Comparison of ENCODE assay signal across 8 cellular contexts in the genomic region with DNA sequence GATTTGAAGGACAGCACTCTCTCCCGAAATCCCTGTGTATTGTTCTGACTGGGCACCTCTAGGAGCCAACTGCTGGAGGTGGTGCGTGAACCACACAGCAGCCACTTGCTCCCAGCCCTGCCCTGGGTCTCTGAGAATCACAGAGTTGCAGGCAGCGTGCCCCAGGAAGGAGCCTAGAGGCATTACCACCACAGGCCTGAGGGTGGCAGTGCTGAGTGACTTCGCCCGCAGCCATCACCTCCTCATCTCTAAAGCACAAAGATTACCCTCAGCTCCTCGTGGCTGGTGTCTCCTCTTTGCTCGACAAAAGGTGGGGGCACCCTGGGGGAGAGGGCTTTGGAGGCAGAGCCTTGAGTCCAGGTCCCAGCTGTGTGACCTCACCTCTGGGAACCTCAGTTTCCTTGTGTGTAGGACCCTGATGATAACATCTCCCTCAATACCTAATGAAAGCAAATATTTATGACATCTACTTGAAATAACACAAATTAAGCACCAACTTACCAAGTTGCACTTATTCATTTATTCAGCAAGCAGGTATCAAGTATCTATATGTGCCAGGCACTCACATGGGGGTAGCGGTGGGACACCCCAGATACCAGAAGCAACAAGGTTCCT.
DNase-seq lines count a peak whose midpoint lies in the region; ATAC-seq and TF ChIP-seq lines count a peak whose summit lies in the region.

No MANE protein-coding gene starts in this region.

- BruUV-seq in PC-9 (replicated peaks; lab: Mats Ljungman, UMichigan) = no TSS peak

- H3K9me3 ChIP-seq in PC-9 (ENCODE audit: insufficient read depth, low read depth) = no peaks in the 10 kb centered on the region
- H3K9me3 ChIP-seq in gastroesophageal sphincter = no peaks in the 10 kb centered on the region

- peaks cover 12% of the 10 kb centered on the region for H3K27me3 ChIP-seq in GM23338 (ENCODE audit: insufficient read depth)
- H3K27me3 ChIP-seq in PC-9 (ENCODE audit: insufficient read depth, low read depth) = no peaks in the 10 kb centered on the region
- peaks cover 91% of the 10 kb centered on the region for H3K27me3 ChIP-seq in gastroesophageal sphincter

- CTCF ChIA-PET in PC-9 (lab: Charles Lee) = interaction anchor here (0.7 kb wide), 1 partner anchor 18 kb away, joined by 3 read pairs; no protein-coding TSS in a partner anchor

- H3K27ac ChIP-seq in GM23338 (ENCODE audit: low read depth) (no peak overlapping the region), PC-9 (no peak overlapping the region), gastroesophageal sphincter (no peak overlapping the region)

- no peak for TF ChIP-seq EP300 in gastroesophageal sphincter (IDR thresholded peaks at IDR 0.05)

- H3K27ac Mint-ChIP-seq in GM23338 = no peak overlapping the region
- no peak overlapping the region for H3K27ac Mint-ChIP-seq in activated T-helper 17 cell treated with anti-CD3 and anti-CD28 coated beads, Interleukin-2, amount 50 U/mL, for 72 hours

- 100% methylated on average over 1 of the region's 8 CpGs for WGBS in gastroesophageal sphincter (ENCODE audit: low coverage in 1 of 2), 2 donors

- H3K4me2 ChIP-seq in GM23338 (no peak overlapping the region), PC-9 (no peak overlapping the region)

- H3K4me1 Mint-ChIP-seq in GM23338 = peaks cover 9% of the 10 kb centered on the region
- peaks cover 1% of the 10 kb centered on the region for H3K4me1 Mint-ChIP-seq in activated T-helper 17 cell treated with anti-CD3 and anti-CD28 coated beads, Interleukin-2, amount 50 U/mL, for 72 hours

- H2AFZ ChIP-seq in GM23338 = no peak overlapping the region
- H2AFZ ChIP-seq in PC-9 = no peak overlapping the region

- peak; percentile 94 for ATAC-seq in GM23338
- ATAC-seq in activated T-helper 17 cell treated with anti-CD3 and anti-CD28 coated beads, Interleukin-2, amount 50 U/mL, for 72 hours (replicated peaks) = peak; percentile 67
- ATAC-seq in gastroesophageal sphincter = peak; percentile 70
- no peak for ATAC-seq in HG02588 (IDR thresholded peaks at IDR 0.05; ENCODE audit: unreplicated experiment)
- no peak for ATAC-seq in GM18907 (IDR thresholded peaks at IDR 0.05; ENCODE audit: unreplicated experiment)

- no peak overlapping the region; the same call in 2 of the 3 replicates for H3K4me3 Mint-ChIP-seq in GM23338
- H3K4me3 Mint-ChIP-seq in activated T-helper 17 cell treated with anti-CD3 and anti-CD28 coated beads, Interleukin-2, amount 50 U/mL, for 72 hours = no peak overlapping the region

- H3K4me3 ChIP-seq in GM23338 = no peak overlapping the region
- no peak overlapping the region for H3K4me3 ChIP-seq in PC-9
- H3K4me3 ChIP-seq in gastroesophageal sphincter = no peak overlapping the region

- no peaks in the 10 kb centered on the region for H3K9me3 Mint-ChIP-seq in GM23338
- H3K9me3 Mint-ChIP-seq in activated T-helper 17 cell treated with anti-CD3 and anti-CD28 coated beads, Interleukin-2, amount 50 U/mL, for 72 hours = no peaks in the 10 kb centered on the region

- intact Hi-C loops in PC-9 (cut with micrococcal nuclease; ENCODE audit: unreplicated experiment) = loop anchor here (2.0 to 5.0 kb wide), 2 partner anchors 105 to 164 kb away; no protein-coding TSS in a partner anchor
- intact Hi-C loops in posterior cingulate gyrus (cut with DNase I) = loop anchor here (1.0 kb wide), 1 partner anchor 116 kb away; no protein-coding TSS in a partner anchor

- H3K4me1 ChIP-seq in GM23338 (ENCODE audit: insufficient read depth) = no peaks in the 10 kb centered on the region; the same call in 1 of the 2 replicates
- H3K4me1 ChIP-seq in PC-9 (replicated peaks; ENCODE audit: insufficient read depth) = peaks cover 14% of the 10 kb centered on the region
- H3K4me1 ChIP-seq in gastroesophageal sphincter = no peaks in the 10 kb centered on the region

- H3K36me3 Mint-ChIP-seq in GM23338 (ENCODE audit: low read depth) = no peaks in the 10 kb centered on the region
- H3K36me3 Mint-ChIP-seq in activated T-helper 17 cell treated with anti-CD3 and anti-CD28 coated beads, Interleukin-2, amount 50 U/mL, for 72 hours (ENCODE audit: low read depth) = no peaks in the 10 kb centered on the region

- H3K9me2 ChIP-seq in GM23338 (ENCODE audit: insufficient read depth) (no peaks in the 10 kb centered on the region), PC-9 (ENCODE audit: insufficient read depth) (no peaks in the 10 kb centered on the region)

- DNase-seq in AG08396 (ENCODE audit: low spot score) (peak; percentile 74), GM23338 (ENCODE audit: low spot score) (peak; percentile 81), PC-9 (peak in 1 of 2 experiments; percentile 53), posterior cingulate gyrus (peak in 9 of 10 donors; percentile 57 to 96 (median 75))

- H3K36me3 ChIP-seq in GM23338 (ENCODE audit: insufficient read depth) = no peaks in the 10 kb centered on the region
- no peaks in the 10 kb centered on the region for H3K36me3 ChIP-seq in PC-9 (ENCODE audit: low read depth)
- no peaks in the 10 kb centered on the region for H3K36me3 ChIP-seq in gastroesophageal sphincter

- no peaks in the 10 kb centered on the region for H3F3A ChIP-seq in GM23338 (replicated peaks; ENCODE audit: low read depth)
- no peaks in the 10 kb centered on the region for H3F3A ChIP-seq in PC-9 (ENCODE audit: insufficient read depth, low read depth)

- TF ChIP-seq CTCF in GM23338 (conservative IDR thresholded peaks at IDR 0.05; ENCODE audit: low read depth in 2 of 2) = peak; percentile 61 to 84
- peak; percentile 76 for TF ChIP-seq CTCF in PC-9 (conservative IDR thresholded peaks at IDR 0.05)
- TF ChIP-seq CTCF in gastroesophageal sphincter (IDR thresholded peaks at IDR 0.05) = peak in 3 of 4 experiments; percentile 61 to 80 (median 66)

- no peaks in the 10 kb centered on the region for H3K79me2 ChIP-seq in GM23338 (replicated peaks; ENCODE audit: insufficient read depth)
- H3K79me2 ChIP-seq in PC-9 (ENCODE audit: low read depth) = no peaks in the 10 kb centered on the region

- peaks cover 21% of the 10 kb centered on the region for H3K27me3 Mint-ChIP-seq in GM23338 (ENCODE audit: insufficient read depth, low read depth, poor library complexity)
- H3K27me3 Mint-ChIP-seq in activated T-helper 17 cell treated with anti-CD3 and anti-CD28 coated beads, Interleukin-2, amount 50 U/mL, for 72 hours = peaks cover 15% of the 10 kb centered on the region

- no peaks in the 10 kb centered on the region; the same call in 1 of the 2 replicates for H4K20me1 ChIP-seq in GM23338 (replicated peaks; ENCODE audit: insufficient read depth)
- H4K20me1 ChIP-seq in PC-9 (ENCODE audit: insufficient read depth) = no peaks in the 10 kb centered on the region

- no peak for TF ChIP-seq POLR2A in gastroesophageal sphincter (IDR thresholded peaks at IDR 0.05)

- POLR2A ChIA-PET in PC-9 (lab: Charles Lee; ENCODE audit: unreplicated experiment) = no interaction called here

Comparison
In these comparisons a context has a peak if more than half of its experiments do, and no peak if none do; other contexts are left out.
1. ATAC-seq: peak in GM23338 (single experiment), activated T-helper 17 cell treated with anti-CD3 and anti-CD28 coated beads, Interleukin-2, amount 50 U/mL, for 72 hours (single experiment) and gastroesophageal sphincter (single experiment); none in HG02588 (single experiment) and GM18907 (single experiment).
2. Peak in every context shown above with its lines, with median percentiles within 50 percentile points of each other: CTCF ChIP-seq.